Comparison of ENCODE assay signal across 1 cellular context in the genomic region with DNA sequence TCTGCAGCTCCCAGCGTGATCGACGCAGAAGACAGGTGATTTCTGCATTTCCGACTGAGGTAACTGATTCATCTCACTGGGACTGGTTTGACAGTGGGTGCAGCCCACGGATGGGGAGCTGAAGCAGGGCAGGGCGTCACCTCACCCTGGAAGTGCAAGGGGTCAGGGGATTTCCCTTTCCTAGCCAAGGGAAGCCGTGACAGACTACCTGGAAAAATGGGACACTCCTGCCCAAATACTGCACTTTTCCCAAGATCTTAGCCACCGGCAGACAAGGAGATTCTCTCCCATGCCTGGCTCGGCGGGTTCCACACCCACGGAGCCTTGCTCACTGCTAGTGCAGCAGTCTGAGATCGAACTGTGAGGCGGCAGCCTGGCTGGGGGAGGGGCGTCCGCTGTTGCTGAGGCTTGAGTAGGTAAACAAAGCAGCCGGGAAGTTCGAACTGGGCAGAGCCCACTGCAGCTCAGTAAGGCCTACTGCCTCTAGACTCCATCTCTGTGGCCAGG.
TF ChIP-seq lines count a peak whose summit lies in the region.

No MANE protein-coding gene starts in this region.

TF ChIP-seq in WTC11, 78 proteins besides CTCF, POLR2A, EP300 and RAD21:
- TF ChIP-seq, protein P1, sequence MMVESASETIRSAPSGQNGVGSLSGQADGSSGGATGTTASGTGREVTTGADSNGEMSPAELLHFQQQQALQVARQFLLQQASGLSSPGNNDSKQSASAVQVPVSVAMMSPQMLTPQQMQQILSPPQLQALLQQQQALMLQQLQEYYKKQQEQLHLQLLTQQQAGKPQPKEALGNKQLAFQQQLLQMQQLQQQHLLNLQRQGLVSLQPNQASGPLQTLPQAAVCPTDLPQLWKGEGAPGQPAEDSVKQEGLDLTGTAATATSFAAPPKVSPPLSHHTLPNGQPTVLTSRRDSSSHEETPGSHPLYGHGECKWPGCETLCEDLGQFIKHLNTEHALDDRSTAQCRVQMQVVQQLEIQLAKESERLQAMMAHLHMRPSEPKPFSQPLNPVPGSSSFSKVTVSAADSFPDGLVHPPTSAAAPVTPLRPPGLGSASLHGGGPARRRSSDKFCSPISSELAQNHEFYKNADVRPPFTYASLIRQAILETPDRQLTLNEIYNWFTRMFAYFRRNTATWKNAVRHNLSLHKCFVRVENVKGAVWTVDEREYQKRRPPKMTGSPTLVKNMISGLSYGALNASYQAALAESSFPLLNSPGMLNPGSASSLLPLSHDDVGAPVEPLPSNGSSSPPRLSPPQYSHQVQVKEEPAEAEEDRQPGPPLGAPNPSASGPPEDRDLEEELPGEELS (CRISPR knock-in tag; IDR thresholded peaks at IDR 0.05): 0 out of 2 replicates have a peak, but pooled peaks have one; percentile 19
- TF ChIP-seq FOXK1 (CRISPR knock-in tag; IDR thresholded peaks at IDR 0.05) (peak; percentile 82), GABPB1 (CRISPR knock-in tag; IDR thresholded peaks at IDR 0.05) (peak; percentile 38; the same call in 1 of the 2 replicates), FOXP1 (CRISPR knock-in tag; IDR thresholded peaks at IDR 0.05; ENCODE audit: borderline replicate concordance) (0 out of 2 replicates have a peak, but pooled peaks have one; percentile 22)
TF ChIP-seq in WTC11: peak in this region for 4; not testable (repeated sequence) for 74.
